In the genomic region with DNA sequence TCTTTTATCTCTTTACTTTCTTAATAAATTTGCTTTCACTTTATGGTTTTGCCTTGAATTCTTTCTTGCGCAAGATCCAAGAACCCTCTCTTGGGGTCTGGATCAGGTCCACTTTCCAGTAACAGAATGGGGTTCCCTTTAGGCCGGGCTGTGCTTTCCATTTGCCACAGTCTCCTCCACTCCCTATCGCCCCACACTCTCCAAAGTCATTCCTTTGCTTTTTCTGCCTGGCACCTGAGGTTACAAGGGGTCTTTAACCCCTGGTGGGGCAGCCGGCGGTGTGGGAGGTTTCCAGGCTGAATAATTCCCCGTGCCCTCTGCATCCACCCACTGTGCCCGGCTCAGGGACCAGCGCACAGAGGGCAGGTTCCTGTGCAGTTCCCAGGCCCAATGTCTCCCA, we compare ENCODE assay signal across 29 cellular contexts. TPM values are rescaled to one million over a fixed set of nuclear protein-coding genes. Genes with fewer than 3 reads are reported as not detected.
"Had no signal": no experiment of that assay in that cellular context is flagged by ENCODE, and none has a peak within 500 bp of the region (broad histone marks: within the 10 kb centered on the region; RNA-seq: fewer than 3 reads in every experiment).

No MANE protein-coding gene starts in this region.

- ATAC-seq: activated naive CD4-positive, alpha-beta T cell treated with anti-CD3 and anti-CD28 coated beads, Interleukin-2, amount 50 U/mL, for 72 hours; activated T-helper 17 cell treated with anti-CD3 and anti-CD28 coated beads, Interleukin-2, amount 50 U/mL, for 72 hours; gastroesophageal sphincter; left lobe of liver had no signal

- H3K4me1 Mint-ChIP-seq: activated T-helper 17 cell treated with anti-CD3 and anti-CD28 coated beads, Interleukin-2, amount 50 U/mL, for 72 hours; immature natural killer cell had no signal

- H3K27ac ChIP-seq: brain microvascular endothelial cell, esophagus muscularis mucosa, gastroesophageal sphincter, thoracic aorta, vagina, VCaP had no signal

- H3K36me3 ChIP-seq: brain microvascular endothelial cell, esophagus muscularis mucosa, gastroesophageal sphincter, thoracic aorta, vagina had no signal

- H3K9me3 ChIP-seq: thoracic aorta, vagina had no signal

- H3K27me3 ChIP-seq: vagina had no signal

- H3K4me3 ChIP-seq: esophagus muscularis mucosa, gastroesophageal sphincter, lung, vagina had no signal

- H3K27ac Mint-ChIP-seq: activated naive CD4-positive, alpha-beta T cell treated with anti-CD3 and anti-CD28 coated beads, Interleukin-2, amount 50 U/mL, for 72 hours; activated T-cell treated with anti-CD3 and anti-CD28 coated beads, Interleukin-2, amount 50 U/mL, for 24 hours; activated T-helper 17 cell treated with anti-CD3 and anti-CD28 coated beads, Interleukin-2, amount 50 U/mL, for 72 hours; dendritic cell treated with granulocyte-macrophage colony-stimulating factor and Interleukin-4, amounts not matched to agents 40 ng/mL and 50 ng/mL, for 4 days; immature natural killer cell; naive B cell; progenitor cell of endocrine pancreas; T-helper 2 cell treated with Interferon-gamma antibody and Interleukin-4, amounts not matched to agents 5 μg/mL and 100 μg/mL, for 36 hours; type B pancreatic cell had no signal

- H3K9me3 Mint-ChIP-seq: activated naive CD4-positive, alpha-beta T cell treated with anti-CD3 and anti-CD28 coated beads, Interleukin-2, amount 50 U/mL, for 72 hours; activated T-cell treated with anti-CD3 and anti-CD28 coated beads, Interleukin-2, amount 50 U/mL, for 24 hours; activated T-helper 17 cell treated with anti-CD3 and anti-CD28 coated beads, Interleukin-2, amount 50 U/mL, for 72 hours; dendritic cell treated with granulocyte-macrophage colony-stimulating factor and Interleukin-4, amounts not matched to agents 40 ng/mL and 50 ng/mL, for 4 days; T-helper 2 cell treated with Interferon-gamma antibody and Interleukin-4, amounts not matched to agents 5 μg/mL and 100 μg/mL, for 36 hours; type B pancreatic cell had no signal

- H3K4me3 Mint-ChIP-seq: activated T-cell treated with anti-CD3 and anti-CD28 coated beads, Interleukin-2, amount 50 U/mL, for 24 hours; activated T-helper 17 cell treated with anti-CD3 and anti-CD28 coated beads, Interleukin-2, amount 50 U/mL, for 72 hours; dendritic cell treated with granulocyte-macrophage colony-stimulating factor and Interleukin-4, amounts not matched to agents 40 ng/mL and 50 ng/mL, for 4 days; immature natural killer cell; T-helper 2 cell treated with Interferon-gamma antibody and Interleukin-4, amounts not matched to agents 5 μg/mL and 100 μg/mL, for 36 hours; type B pancreatic cell had no signal

- H3K36me3 Mint-ChIP-seq: immature natural killer cell had no signal

- H3K4me1 ChIP-seq: vagina had no signal

- DNase-seq: activated CD4-positive, alpha-beta T cell treated with anti-CD3 and anti-CD28 coated beads, Interleukin-2, amount 50 U/mL, for 1 hour; activated CD4-positive, CD25-positive, alpha-beta regulatory T cell treated with anti-CD3 and anti-CD28 coated beads, Interleukin-2, amount 50 U/mL, for 72 hours; activated T-cell treated with anti-CD3 and anti-CD28 coated beads, Interleukin-2, amount 50 U/mL, for 24 hours; aorta; brain microvascular endothelial cell; caudate nucleus; effector memory CD4-positive, alpha-beta T cell; head of caudate nucleus; hypothalamus; immature natural killer cell; naive B cell; stimulated activated CD4-positive, alpha-beta T cell treated with anti-CD3 and anti-CD28 coated beads, Interleukin-4, amount 100 ng/mL, for 24 hours; stimulated activated naive CD4-positive, alpha-beta T cell treated with Interleukin-2 at 50 U/mL for 16 hours had no signal

RNA-seq across cellular contexts. Expression of a gene that starts 42.9 kb away (rescaled TPM):
- total RNA-seq: activated naive CD4-positive, alpha-beta T cell treated with anti-CD3 and anti-CD28 coated beads, Interleukin-2, amount 50 U/mL, for 72 hours; activated T-helper 17 cell treated with anti-CD3 and anti-CD28 coated beads, Interleukin-2, amount 50 U/mL, for 72 hours; aorta; esophagus muscularis mucosa; gastroesophageal sphincter; left lobe of liver; lung; mesenteric fat pad; mucosa of gallbladder; osteocyte; thoracic aorta; vagina had no signal
- polyA plus RNA-seq: aorta, immature natural killer cell, lung had no signal
